In genomic region chr9:133512253-133513213, GRCh38 we compare ENCODE assay signal across 17 cellular contexts. TPM values are rescaled to one million over a fixed set of nuclear protein-coding genes. Genes with fewer than 3 reads are reported as not detected.
A peak's percentile ranks its signal among the peaks of the same experiment; 100 is the strongest.
DNase-seq lines count a peak whose midpoint lies in the region; ATAC-seq, FAIRE-seq and TF ChIP-seq lines count a peak whose summit lies in the region.
"Had no signal": no experiment of that assay in that cellular context is flagged by ENCODE, and none has a peak within 500 bp of the region (broad histone marks: within the 10 kb centered on the region; RNA-seq: fewer than 3 reads in every experiment).

No MANE protein-coding gene starts in this region.

- H3K18ac ChIP-seq in H9 (ENCODE audit: insufficient read length, low read depth, low read length) = peak overlapping the region; percentile 0
- H3K18ac ChIP-seq in H1 (ENCODE audit: extremely low read depth, low read length) = peak overlapping the region; percentile 62; the same call in 1 of the 2 replicates

- H2BK15ac ChIP-seq in H9 (ENCODE audit: low read depth, low read length) (no peak overlapping the region), H1 (ENCODE audit: low read length) (peak overlapping the region; percentile 96)

- WGBS in H9 (ENCODE audit: extremely low coverage, insufficient read length, low lambda C conversion rate) = no CpG with 5 or more reads among the region's 19 CpGs
- WGBS in H1 (ENCODE audit: extremely low coverage in 1 of 2, insufficient coverage in 1 of 2, insufficient read length in 1 of 2, insufficient replicate concordance in 2 of 2, low coverage in 1 of 2, low lambda C conversion rate in 2 of 2, missing lambda C conversion rate in 1 of 2), 2 experiments = 81% methylated on average over 17 of the region's 19 CpGs; no CpG with 5 or more reads in 1 of the 2 experiments

- H3K27me3 ChIP-seq in H9 (ENCODE audit: insufficient read depth, low read length) (no peaks in the 10 kb centered on the region), H1 (replicated peaks in 1 of 4; ENCODE audit: control insufficient read depth in 3 of 4, extremely low read depth in 1 of 4, insufficient read depth in 3 of 4, low read length in 3 of 4) (no peaks in the 10 kb centered on the region; a peak in 2 of 7 replicates)
- H3K27me3 ChIP-seq: Peyer's patch had no signal

- intact Hi-C loops in Right ventricle myocardium superior (cut with DNase I) = no loop called here
- intact Hi-C loops in Right ventricle myocardium inferior (cut with DNase I) = no loop called here

- no peak for FAIRE-seq in H1 (lab: Jason Lieb, UNC)

- no peak overlapping the region for H3K27ac Mint-ChIP-seq in H9
- H3K27ac Mint-ChIP-seq: CD4-positive, alpha-beta T cell had no signal

- H2AFZ ChIP-seq in H9 (ENCODE audit: low read length) (no peak overlapping the region), H1 (ENCODE audit: low read length) (no peak overlapping the region)

- H3K56ac ChIP-seq in H9 (ENCODE audit: insufficient read length, low read depth, low read length) (no peak overlapping the region), H1 (replicated peaks; ENCODE audit: insufficient read length, low read depth, low read length) (no peak overlapping the region)

- DNase-seq in Right ventricle myocardium superior = peak; percentile 33
- no peak for DNase-seq in Right ventricle myocardium inferior (ENCODE audit: missing footprints)
- no peak for DNase-seq in H9
- DNase-seq in H1 (ENCODE audit: low read depth in 1 of 2, low spot score in 2 of 2) = no peak
- DNase-seq in substantia nigra (lab: John Stamatoyannopoulos, UW) = peak in 1 of 49 donors; percentile 64
- no peak for DNase-seq in NCI-H345 (lab: John Stamatoyannopoulos, UW)
- DNase-seq: AML-193; CD4-positive, alpha-beta T cell; EL; NCI-H187; NCI-H82; Peyer's patch; SW 1271 had no signal

- H3K23me2 ChIP-seq in H9 (ENCODE audit: insufficient read length, low read depth, low read length, poor library complexity, severe bottlenecking) (no peaks in the 10 kb centered on the region), H1 (ENCODE audit: low read depth, low read length) (peaks cover 10% of the 10 kb centered on the region)

- H3K4me1 ChIP-seq in H9 (ENCODE audit: insufficient read depth, low read length) = peaks cover 2% of the 10 kb centered on the region; the same call in 1 of the 2 replicates
- peaks cover 0 to 22% (median 14%) of the 10 kb centered on the region in 4 experiments; a peak in 6 of 7 replicates for H3K4me1 ChIP-seq in H1 (replicated peaks in 1 of 4; ENCODE audit: control insufficient read depth in 3 of 4, insufficient read depth in 4 of 4, low read length in 3 of 4)

- H2AK5ac ChIP-seq in H9 (ENCODE audit: insufficient read length, low read length) (no peak overlapping the region), H1 (ENCODE audit: low read depth, low read length) (peak overlapping the region; percentile 96; the same call in 1 of the 2 replicates)

- no peak overlapping the region for H3K4ac ChIP-seq in H9 (ENCODE audit: low read depth, low read length)
- peak overlapping the region; percentile 91 for H3K4ac ChIP-seq in H1 (replicated peaks; ENCODE audit: insufficient read length, low read depth, low read length)

- no peaks in the 10 kb centered on the region for H3K79me1 ChIP-seq in H9 (ENCODE audit: insufficient read depth, low read depth, low read length, poor library complexity, severe bottlenecking)
- H3K79me1 ChIP-seq in H1 (ENCODE audit: low read depth, low read length) = no peaks in the 10 kb centered on the region

- no peak overlapping the region for H2BK20ac ChIP-seq in H9 (ENCODE audit: low read depth, low read length, poor library complexity, severe bottlenecking)
- peak overlapping the region; percentile 72; the same call in 1 of the 2 replicates for H2BK20ac ChIP-seq in H1 (ENCODE audit: low read length)

- H2BK120ac ChIP-seq in H9 (ENCODE audit: low read depth, low read length, poor library complexity, severe bottlenecking) = no peak overlapping the region
- peak overlapping the region; percentile 43 for H2BK120ac ChIP-seq in H1 (replicated peaks; ENCODE audit: low read depth, low read length)

- no peaks in the 10 kb centered on the region for H3K9me3 ChIP-seq in H9 (ENCODE audit: control insufficient read depth, low read depth, low read length)
- peaks cover 0 to 3% of the 10 kb centered on the region in 2 experiments; a peak in 1 of 4 replicates for H3K9me3 ChIP-seq in H1 (ENCODE audit: insufficient read depth in 2 of 2, low read depth in 1 of 2, low read length in 1 of 2)
- H3K9me3 ChIP-seq: Peyer's patch had no signal

- CTCF ChIA-PET in H1 (lab: Charles Lee; ENCODE audit: partially characterized antibody) = interaction anchor here (0.8 to 3.4 kb wide), 3 partner anchors 13 to 91 kb away, joined by 3 to 14 read pairs (median 3); partner anchors contain the start of gene MYMK

- H2BK5ac ChIP-seq in H9 (ENCODE audit: insufficient read length, low read length) (no peak overlapping the region), H1 (ENCODE audit: low read depth, low read length) (peak overlapping the region; percentile 67)

- no peak overlapping the region for H3K4me2 ChIP-seq in H9 (ENCODE audit: insufficient read depth, insufficient read length, low read length)
- no peak overlapping the region for H3K4me2 ChIP-seq in H1 (ENCODE audit: insufficient read depth in 1 of 2, low read depth in 2 of 2, low read length in 2 of 2)
- H3K4me2 ChIP-seq: KMS-11 had no signal

- no peak overlapping the region for H3K9ac ChIP-seq in H9 (ENCODE audit: extremely low read depth, insufficient read length, low read length)
- no peak overlapping the region for H3K9ac ChIP-seq in H1 (replicated peaks in 1 of 4; ENCODE audit: extremely low read depth in 1 of 4, low read depth in 3 of 4, low read length in 3 of 4)
- H3K9ac ChIP-seq: KMS-11 had no signal

- no peak for TF ChIP-seq EP300 in H1 (IDR thresholded peaks at IDR 0.05; ENCODE audit: borderline replicate concordance in 1 of 2, low read depth in 2 of 2, low read length in 2 of 2)

- H3K4me3 ChIP-seq in H1 (ENCODE audit: extremely low read depth in 1 of 4, insufficient read depth in 2 of 4, low read depth in 3 of 4, low read length in 4 of 4) = no peak overlapping the region
- H3K4me3 ChIP-seq: Peyer's patch had no signal

- H3T11ph ChIP-seq in H9 (ENCODE audit: low read length) = no peak overlapping the region

- H2BK12ac ChIP-seq in H9 (ENCODE audit: insufficient read length, low read depth, low read length) (no peak overlapping the region), H1 (ENCODE audit: low read depth, low read length) (peak overlapping the region; percentile 86; the same call in 1 of the 2 replicates)

- TF ChIP-seq CTCF in H9 (conservative IDR thresholded peaks at IDR 0.05) (no peak), H1 (IDR thresholded peaks at IDR 0.05; ENCODE audit: control extremely low read depth in 1 of 3, insufficient read depth in 1 of 3, low read depth in 1 of 3, low read length in 3 of 3) (peak in 1 of 3 experiments; percentile 11; a peak in 1 of 4 replicates)

- peak overlapping the region; percentile 25 for H4K8ac ChIP-seq in H9 (replicated peaks; ENCODE audit: insufficient read length, low read depth, low read length)
- H4K8ac ChIP-seq in H1 (ENCODE audit: extremely low read depth, insufficient read depth, low read length) = no peak overlapping the region

- H4K20me1 ChIP-seq in H9 (ENCODE audit: control insufficient read depth, insufficient read depth, insufficient read length) (peaks cover 3% of the 10 kb centered on the region), H1 (replicated peaks in 1 of 2; ENCODE audit: control insufficient read depth in 1 of 2, insufficient read depth in 2 of 2, low read length in 2 of 2) (peaks cover 0 to 7% of the 10 kb centered on the region in 2 experiments)

- no peak overlapping the region for H3K4me3 Mint-ChIP-seq in H9
- H3K4me3 Mint-ChIP-seq: CD4-positive, alpha-beta T cell had no signal

- H3K79me2 ChIP-seq in H9 (ENCODE audit: insufficient read depth, low read length) (no peaks in the 10 kb centered on the region), H1 (ENCODE audit: control insufficient read depth in 1 of 2, insufficient read depth in 2 of 2, low read length in 2 of 2) (no peaks in the 10 kb centered on the region)

- H3K36me3 Mint-ChIP-seq in H9 (ENCODE audit: insufficient read depth in 1 of 3, low read depth in 3 of 3) = no peaks in the 10 kb centered on the region

- no peak overlapping the region for H3K23ac ChIP-seq in H9 (ENCODE audit: insufficient read length, low read depth, low read length)
- H3K23ac ChIP-seq in H1 (ENCODE audit: insufficient read length) = no peak overlapping the region

- ATAC-seq in Right ventricle myocardium superior (ENCODE audit: poor library complexity) = no peak
- no peak for ATAC-seq in Right ventricle myocardium inferior
- ATAC-seq in HG03139 (IDR thresholded peaks at IDR 0.05; ENCODE audit: unreplicated experiment) = no peak

- no peak; a peak in 1 of 4 replicates for TF ChIP-seq RAD21 in H1 (IDR thresholded peaks at IDR 0.05 in 1 of 2, conservative IDR thresholded peaks at IDR 0.05 in 1 of 2; ENCODE audit: low read depth in 2 of 2, low read length in 2 of 2)

- H4K5ac ChIP-seq in H9 (ENCODE audit: insufficient read length, low read depth, low read length) = no peak overlapping the region
- no peak overlapping the region for H4K5ac ChIP-seq in H1 (ENCODE audit: insufficient read length, low read depth, low read length)

- peaks cover 8 to 17% of the 10 kb centered on the region in 2 experiments for H3K4me1 Mint-ChIP-seq in H9

- H3K36me3 ChIP-seq in H1 (ENCODE audit: control insufficient read depth in 2 of 4, insufficient read depth in 4 of 4, low read length in 3 of 4) = no peaks in the 10 kb centered on the region; a peak in 1 of 8 replicates
- H3K36me3 ChIP-seq: Peyer's patch had no signal

- TF ChIP-seq POLR2A in H1 (IDR thresholded peaks at IDR 0.05; ENCODE audit: control extremely low read depth in 1 of 2, low read depth in 2 of 2, low read length in 2 of 2) = no peak

- no peak overlapping the region for H4K91ac ChIP-seq in H9 (ENCODE audit: insufficient read length, low read depth, low read length)
- peak overlapping the region; percentile 74 for H4K91ac ChIP-seq in H1 (replicated peaks; ENCODE audit: insufficient read length, low read length)

- POLR2A ChIA-PET in H1 (lab: Charles Lee; ENCODE audit: partially characterized antibody) = interaction anchor here (1.0 to 2.5 kb wide), 3 partner anchors 11 to 163 kb away, joined by 3 to 5 read pairs (median 3); no protein-coding TSS in a partner anchor

- H3K14ac ChIP-seq in H9 (ENCODE audit: insufficient read depth, low read length) = no peak overlapping the region; the same call in 1 of the 2 replicates
- no peak overlapping the region for H3K14ac ChIP-seq in H1 (ENCODE audit: insufficient read length)

- H3K27me3 Mint-ChIP-seq in H9 (ENCODE audit: low read depth) = peaks cover 20% of the 10 kb centered on the region
- H3K27me3 Mint-ChIP-seq: CD4-positive, alpha-beta T cell had no signal

- H3K9me3 Mint-ChIP-seq in H9 = no peaks in the 10 kb centered on the region
- H3K9me3 Mint-ChIP-seq: CD4-positive, alpha-beta T cell had no signal

- H3K27ac ChIP-seq in H9 (ENCODE audit: insufficient read length, low read depth, low read length) = no peak overlapping the region
- H3K27ac ChIP-seq in H1 (ENCODE audit: low read depth, low read length) = no peak overlapping the region
- peak overlapping the region; percentile 51 for H3K27ac ChIP-seq in substantia nigra (ENCODE audit: low read depth, low read length, poor library complexity, severe bottlenecking)
- H3K27ac ChIP-seq: KMS-11, Peyer's patch had no signal

RNA-seq across cellular contexts. Expression of gene MYMK, which starts 12.2 kb away (rescaled TPM):
- total RNA-seq in Right ventricle myocardium superior (not detected), Right ventricle myocardium inferior (not detected), H9 (2021) (not detected in 2 replicates)
- not detected in 2 replicates for total RNA-seq in H1 (2021; fragmentation: NEBNext Ultra II Directional; extraction: Animal tissue kit (Norgen Biotek cat#: 25700))
- polyA plus RNA-seq in H1 (2011; rRNA removed) = 0.30 TPM in 1 of 2 replicates, not detected in the other
- polyA plus RNA-seq in H1 (2011; cell fraction: cytosol; rRNA removed) = 0.23 TPM
- 0.30 TPM for polyA plus RNA-seq in H1 (2011; cell fraction: nucleus; rRNA removed)
- polyA plus RNA-seq in H1 (2012, experiment 1 of 2) = not detected in 4 replicates
- polyA plus RNA-seq in H1 (2012, experiment 2 of 2) = not detected
- polyA plus RNA-seq in H1 (2013, experiment 1 of 2) = not detected
- polyA plus RNA-seq in H1 (2013, experiment 2 of 2) = 0.09 TPM
- not detected in 2 replicates for polyA minus RNA-seq in H1 (2011; rRNA and poly(A)+ RNA removed)
- polyA minus RNA-seq in H1 (2011; cell fraction: cytosol; rRNA and poly(A)+ RNA removed) = not detected
- not detected for polyA minus RNA-seq in H1 (2011; cell fraction: nucleus; rRNA and poly(A)+ RNA removed)
- total RNA-seq: CD4-positive, alpha-beta T cell; MCF 10A; NCI-H460; Peyer's patch had no signal

RNA-seq across cellular contexts. Expression of gene ADAMTSL2, which starts 22.0 kb away (rescaled TPM):
- 8.1 TPM for total RNA-seq in Right ventricle myocardium superior
- 9.5 TPM for total RNA-seq in Right ventricle myocardium inferior
- 0.61 and 0.86 TPM in 2 replicates for total RNA-seq in H9 (2021)
- total RNA-seq in H1 (2021; fragmentation: NEBNext Ultra II Directional; extraction: Animal tissue kit (Norgen Biotek cat#: 25700)) = 0.69 and 0.74 TPM in 2 replicates
- polyA plus RNA-seq in H1 (2011; rRNA removed) = 0.76 and 1.0 TPM in 2 replicates
- polyA plus RNA-seq in H1 (2011; cell fraction: cytosol; rRNA removed) = 0.79 TPM
- 2.6 TPM for polyA plus RNA-seq in H1 (2011; cell fraction: nucleus; rRNA removed)
- 0.29 to 1.0 TPM (median 0.65 TPM) in 4 replicates for polyA plus RNA-seq in H1 (2012, experiment 1 of 2)
- polyA plus RNA-seq in H1 (2012, experiment 2 of 2) = 0.41 TPM
- 0.39 TPM for polyA plus RNA-seq in H1 (2013, experiment 1 of 2)
- polyA plus RNA-seq in H1 (2013, experiment 2 of 2) = 0.29 TPM
- 0.13 and 0.73 TPM in 2 replicates for polyA minus RNA-seq in H1 (2011; rRNA and poly(A)+ RNA removed)
- 0.29 TPM for polyA minus RNA-seq in H1 (2011; cell fraction: cytosol; rRNA and poly(A)+ RNA removed)
- polyA minus RNA-seq in H1 (2011; cell fraction: nucleus; rRNA and poly(A)+ RNA removed) = 0.60 TPM
- total RNA-seq: MCF 10A, NCI-H460 had no signal

RNA-seq across cellular contexts. Expression of gene SLC2A6, which starts 33.6 kb away (rescaled TPM):
- total RNA-seq in Right ventricle myocardium superior (2.9 TPM), Right ventricle myocardium inferior (2.7 TPM), H9 (2021) (18.7 and 19.5 TPM in 2 replicates)
- 16.6 and 17.9 TPM in 2 replicates for total RNA-seq in H1 (2021; fragmentation: NEBNext Ultra II Directional; extraction: Animal tissue kit (Norgen Biotek cat#: 25700))
- 17.8 and 18.6 TPM in 2 replicates for polyA plus RNA-seq in H1 (2011; rRNA removed)
- polyA plus RNA-seq in H1 (2011; cell fraction: cytosol; rRNA removed) = 16.9 TPM
- polyA plus RNA-seq in H1 (2011; cell fraction: nucleus; rRNA removed) = 22.9 TPM
- 9.1 to 15.8 TPM (median 14.0 TPM) in 4 replicates for polyA plus RNA-seq in H1 (2012, experiment 1 of 2)
- 13.7 TPM for polyA plus RNA-seq in H1 (2012, experiment 2 of 2)
- 21.9 TPM for polyA plus RNA-seq in H1 (2013, experiment 1 of 2)
- 21.5 TPM for polyA plus RNA-seq in H1 (2013, experiment 2 of 2)
- 8.2 and 10.5 TPM in 2 replicates for polyA minus RNA-seq in H1 (2011; rRNA and poly(A)+ RNA removed)
- 13.1 TPM for polyA minus RNA-seq in H1 (2011; cell fraction: cytosol; rRNA and poly(A)+ RNA removed)
- polyA minus RNA-seq in H1 (2011; cell fraction: nucleus; rRNA and poly(A)+ RNA removed) = 23.1 TPM

RNA-seq across cellular contexts. Expression of gene CACFD1, which starts 52.8 kb away (rescaled TPM):
- total RNA-seq in Right ventricle myocardium superior (12.9 TPM), Right ventricle myocardium inferior (13.9 TPM), H9 (2021) (20.0 and 20.2 TPM in 2 replicates)
- total RNA-seq in H1 (2021; fragmentation: NEBNext Ultra II Directional; extraction: Animal tissue kit (Norgen Biotek cat#: 25700)) = 13.3 and 13.4 TPM in 2 replicates
- polyA plus RNA-seq in H1 (2011; rRNA removed) = 15.5 and 23.6 TPM in 2 replicates
- polyA plus RNA-seq in H1 (2011; cell fraction: cytosol; rRNA removed) = 18.6 TPM
- polyA plus RNA-seq in H1 (2011; cell fraction: nucleus; rRNA removed) = 36.2 TPM
- polyA plus RNA-seq in H1 (2012, experiment 1 of 2) = 8.1 to 19.8 TPM (median 16.8 TPM) in 4 replicates
- polyA plus RNA-seq in H1 (2012, experiment 2 of 2) = 11.4 TPM
- 6.8 TPM for polyA plus RNA-seq in H1 (2013, experiment 1 of 2)
- 7.3 TPM for polyA plus RNA-seq in H1 (2013, experiment 2 of 2)
- polyA minus RNA-seq in H1 (2011; rRNA and poly(A)+ RNA removed) = 15.2 and 20.4 TPM in 2 replicates
- polyA minus RNA-seq in H1 (2011; cell fraction: cytosol; rRNA and poly(A)+ RNA removed) = 12.6 TPM
- 33.3 TPM for polyA minus RNA-seq in H1 (2011; cell fraction: nucleus; rRNA and poly(A)+ RNA removed)
